Comparison of ENCODE assay signal across 19 cellular contexts in genomic region chr1:193569096-193569495, GRCh38.
DNase-seq lines count a peak whose midpoint lies in the region; ATAC-seq and TF ChIP-seq lines count a peak whose summit lies in the region.
"Had no signal": no experiment of that assay in that cellular context is flagged by ENCODE, and none has a peak within 500 bp of the region (broad histone marks: within the 10 kb centered on the region; RNA-seq: fewer than 3 reads in every experiment).

No MANE protein-coding gene starts in this region.

- H3K27me3 ChIP-seq in brain microvascular endothelial cell (replicated peaks): no peaks in the 10 kb centered on the region
- H3K27me3 ChIP-seq: breast epithelium, heart left ventricle, ovary had no signal

- H3K27ac ChIP-seq in brain microvascular endothelial cell: peak overlapping the region; percentile 65
- H3K27ac ChIP-seq: breast epithelium, heart left ventricle, ovary had no signal

- H3K27me3 Mint-ChIP-seq in activated T-cell treated with anti-CD3 and anti-CD28 coated beads, Interleukin-2, amount 50 U/mL, for 72 hours (ENCODE audit: low read depth): no peaks in the 10 kb centered on the region
- no peaks in the 10 kb centered on the region for H3K27me3 Mint-ChIP-seq in activated T-cell treated with anti-CD3 and anti-CD28 coated beads, Interleukin-2, amount 50 U/mL, for 4 hours (ENCODE audit: low read depth)
- H3K27me3 Mint-ChIP-seq: activated naive CD8-positive, alpha-beta T cell treated with anti-CD3 and anti-CD28 coated beads, Interleukin-2, amount 10 ng/mL, durations not matched to agents 7 days and 5 days had no signal

- in situ Hi-C loops in brain microvascular endothelial cell (cut with HindIII; ENCODE audit: low pct_ligation_motif_present, low sequenced_read_pairs): no loop called here

- ATAC-seq in activated T-cell treated with anti-CD3 and anti-CD28 coated beads, Interleukin-2, amount 50 U/mL, for 72 hours (replicated peaks in 1 of 2): no peak
- ATAC-seq in activated T-cell treated with anti-CD3 and anti-CD28 coated beads, Interleukin-2, amount 50 U/mL, for 4 hours: no peak
- ATAC-seq in stimulated activated effector memory CD8-positive, alpha-beta T cell treated with anti-CD3 and anti-CD28 coated beads, Interleukin-12 subunit alpha, Interleukin-12 subunit beta, amount 100 ng/mL, for 72 hours: no peak
- ATAC-seq in GM19455 (IDR thresholded peaks at IDR 0.05; ENCODE audit: unreplicated experiment) (no peak), GM18502 (IDR thresholded peaks at IDR 0.05; ENCODE audit: poor library complexity, unreplicated experiment) (no peak), HG02970 (IDR thresholded peaks at IDR 0.05; ENCODE audit: low FRiP score, unreplicated experiment) (no peak)
- ATAC-seq: heart left ventricle, Right ventricle myocardium inferior, sciatic nerve had no signal

- no peaks in the 10 kb centered on the region for H3K36me3 ChIP-seq in brain microvascular endothelial cell (replicated peaks)
- H3K36me3 ChIP-seq: breast epithelium, heart left ventricle, ovary had no signal

- peaks cover 10 to 11% of the 10 kb centered on the region in 2 donors for H3K9me3 Mint-ChIP-seq in activated T-cell treated with anti-CD3 and anti-CD28 coated beads, Interleukin-2, amount 50 U/mL, for 72 hours
- H3K9me3 Mint-ChIP-seq in activated T-cell treated with anti-CD3 and anti-CD28 coated beads, Interleukin-2, amount 50 U/mL, for 4 hours: peaks cover 26% of the 10 kb centered on the region
- peaks cover 6% of the 10 kb centered on the region for H3K9me3 Mint-ChIP-seq in stimulated activated effector memory CD8-positive, alpha-beta T cell treated with anti-CD3 and anti-CD28 coated beads, Interleukin-12 subunit alpha, Interleukin-12 subunit beta, amount 100 ng/mL, for 72 hours

- peaks cover 30% of the 10 kb centered on the region for H3K4me1 Mint-ChIP-seq in activated T-cell treated with anti-CD3 and anti-CD28 coated beads, Interleukin-2, amount 50 U/mL, for 72 hours (ENCODE audit: low read depth)
- peaks cover 35% of the 10 kb centered on the region for H3K4me1 Mint-ChIP-seq in activated T-cell treated with anti-CD3 and anti-CD28 coated beads, Interleukin-2, amount 50 U/mL, for 4 hours (ENCODE audit: low read depth)
- H3K4me1 Mint-ChIP-seq in stimulated activated effector memory CD8-positive, alpha-beta T cell treated with anti-CD3 and anti-CD28 coated beads, Interleukin-12 subunit alpha, Interleukin-12 subunit beta, amount 100 ng/mL, for 72 hours: peaks cover 42% of the 10 kb centered on the region

- peaks cover 10 to 16% of the 10 kb centered on the region in 2 donors for H3K36me3 Mint-ChIP-seq in activated T-cell treated with anti-CD3 and anti-CD28 coated beads, Interleukin-2, amount 50 U/mL, for 72 hours (ENCODE audit: insufficient read depth in 2 of 2)
- no peaks in the 10 kb centered on the region for H3K36me3 Mint-ChIP-seq in activated T-cell treated with anti-CD3 and anti-CD28 coated beads, Interleukin-2, amount 50 U/mL, for 4 hours (ENCODE audit: insufficient read depth)
- peaks cover 30% of the 10 kb centered on the region for H3K36me3 Mint-ChIP-seq in stimulated activated effector memory CD8-positive, alpha-beta T cell treated with anti-CD3 and anti-CD28 coated beads, Interleukin-12 subunit alpha, Interleukin-12 subunit beta, amount 100 ng/mL, for 72 hours

- no peak for DNase-seq in activated T-cell treated with anti-CD3 and anti-CD28 coated beads, Interleukin-2, amount 50 U/mL, for 72 hours
- no peak for DNase-seq in activated T-cell treated with anti-CD3 and anti-CD28 coated beads, Interleukin-2, amount 50 U/mL, for 4 hours
- DNase-seq in SK-N-DZ (ENCODE audit: low spot score) (peak; percentile 28), brain microvascular endothelial cell (no peak)
- no peak for DNase-seq in stimulated activated effector memory CD8-positive, alpha-beta T cell treated with anti-CD3 and anti-CD28 coated beads, Interleukin-12 subunit alpha, Interleukin-12 subunit beta, amount 100 ng/mL, for 72 hours (ENCODE audit: low spot score in 2 of 2)
- DNase-seq: activated CD4-positive, CD25-positive, alpha-beta regulatory T cell treated with anti-CD3 and anti-CD28 coated beads, Interleukin-2, amount 50 U/mL, for 72 hours; activated naive CD8-positive, alpha-beta T cell treated with anti-CD3 and anti-CD28 coated beads, Interleukin-2, amount 10 ng/mL, durations not matched to agents 7 days and 5 days; activated T-cell treated with anti-CD3 and anti-CD28 coated beads for 4 hours; heart left ventricle; NCI-H1048; NCI-H2081; NCI-H524 treated with DMSO at 0.1 percent for 48 hours; ovary had no signal

- peak overlapping the region; percentile 14 to 82 for H3K4me3 Mint-ChIP-seq in activated T-cell treated with anti-CD3 and anti-CD28 coated beads, Interleukin-2, amount 50 U/mL, for 72 hours
- H3K4me3 Mint-ChIP-seq in activated T-cell treated with anti-CD3 and anti-CD28 coated beads, Interleukin-2, amount 50 U/mL, for 4 hours: no peak overlapping the region
- H3K4me3 Mint-ChIP-seq in stimulated activated effector memory CD8-positive, alpha-beta T cell treated with anti-CD3 and anti-CD28 coated beads, Interleukin-12 subunit alpha, Interleukin-12 subunit beta, amount 100 ng/mL, for 72 hours: peak overlapping the region; percentile 40

- peak overlapping the region; percentile 82 for H3K27ac Mint-ChIP-seq in activated T-cell treated with anti-CD3 and anti-CD28 coated beads, Interleukin-2, amount 50 U/mL, for 72 hours
- peak overlapping the region; percentile 91 for H3K27ac Mint-ChIP-seq in stimulated activated effector memory CD8-positive, alpha-beta T cell treated with anti-CD3 and anti-CD28 coated beads, Interleukin-12 subunit alpha, Interleukin-12 subunit beta, amount 100 ng/mL, for 72 hours

- H3K4me3 ChIP-seq in brain microvascular endothelial cell (ENCODE audit: low read depth, low read length): no peak overlapping the region
- H3K4me3 ChIP-seq: breast epithelium, heart left ventricle, ovary had no signal

- no peak for TF ChIP-seq CTCF in brain microvascular endothelial cell (IDR thresholded peaks at IDR 0.05; ENCODE audit: low read depth, low read length, missing control alignments)
